In the genomic region with DNA sequence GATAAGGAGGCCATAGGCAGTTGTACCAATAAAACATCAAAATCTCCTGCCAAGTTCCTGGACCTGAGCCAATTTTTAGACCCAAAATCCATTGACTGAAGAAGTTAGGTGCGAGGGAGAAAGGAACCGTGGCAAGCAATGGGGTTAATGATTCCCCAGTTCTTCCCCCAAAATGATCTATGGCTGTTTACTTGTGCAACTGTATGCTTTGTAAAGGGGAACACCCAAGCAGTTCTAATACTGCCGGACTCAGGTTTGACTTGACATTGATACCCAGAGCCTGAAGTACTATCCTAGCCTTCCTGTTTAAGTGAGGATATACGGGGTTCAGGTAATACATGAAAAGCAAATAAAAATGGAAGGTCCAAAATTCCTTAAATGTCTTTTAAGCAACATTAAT, we compare ENCODE assay signal across 30 cellular contexts.
"Had no signal": no experiment of that assay in that cellular context is flagged by ENCODE, and none has a peak within 500 bp of the region (broad histone marks: within the 10 kb centered on the region; RNA-seq: fewer than 3 reads in every experiment).

No MANE protein-coding gene starts in this region.

- H3K4me1 ChIP-seq: neural progenitor cell, testis, thyroid gland, upper lobe of left lung had no signal

- H3K4me2 ChIP-seq: neural progenitor cell had no signal

- H2AFZ ChIP-seq: neural progenitor cell had no signal

- FAIRE-seq: islet of Langerhans had no signal

- H3K4me3 ChIP-seq: left lung, lower lobe of right lung, neural progenitor cell, right atrium auricular region, skin epidermis, stomach, testis, thyroid gland, transverse colon, upper lobe of left lung, vagina had no signal

- H3K27ac ChIP-seq: left lung, lower lobe of right lung, neural progenitor cell, neutrophil, right atrium auricular region, skin epidermis, stomach, testis, thyroid gland, transverse colon, upper lobe of left lung, vagina had no signal

- H3K9ac ChIP-seq: neural progenitor cell had no signal

- H3K36me3 ChIP-seq: left lung, lower lobe of right lung, neural progenitor cell, neutrophil, right atrium auricular region, stomach, thyroid gland, transverse colon, upper lobe of left lung, vagina had no signal

- H3K27me3 ChIP-seq: left lung, neural progenitor cell, neutrophil, right atrium auricular region, stomach, testis, thyroid gland, transverse colon, upper lobe of left lung, vagina had no signal

- DNase-seq: hypothalamus; immature natural killer cell; kidney; left colon; left lung; lower lobe of right lung; mammary epithelial cell; mesenchymal stem cell; naive B cell; natural killer cell; nephron progenitor cell; occipital lobe; stimulated activated CD4-positive, alpha-beta T cell treated with anti-CD3 and anti-CD28 coated beads, Interleukin-12 subunit alpha, Interleukin-12 subunit beta, amount 100 ng/mL, for 4 hours; stimulated activated CD4-positive, alpha-beta T cell treated with anti-CD3 and anti-CD28 coated beads, Interleukin-15, amount 100 ng/mL, for 24 hours; stimulated activated CD4-positive, alpha-beta T cell treated with anti-CD3 and anti-CD28 coated beads, Interleukin-2, amount 100 ng/mL, for 24 hours; stimulated activated CD4-positive, alpha-beta T cell treated with anti-CD3 and anti-CD28 coated beads, Interleukin-4, amount 100 ng/mL, for 1 hour; stimulated activated naive B cell treated with anti-CD40 and anti-IgM and Interleukin-4, amounts not matched to agents 10 μg/mL and 1 μg/mL and 100 μg/mL, for 72 hours; stimulated activated naive CD8-positive, alpha-beta T cell treated with anti-CD3 and anti-CD28 coated beads, Interleukin-15, Interleukin-2, amounts not matched to agents 100 U/mL and 50 U/mL, for 24 hours; stomach; testis; thyroid gland; transverse colon; upper lobe of left lung had no signal

- H3K9me3 ChIP-seq: left lung, lower lobe of right lung, neutrophil, right atrium auricular region, stomach, testis, thyroid gland, transverse colon, upper lobe of left lung, vagina had no signal

- ATAC-seq: left colon; left lung; natural killer cell; sciatic nerve; stimulated activated naive B cell treated with anti-CD40 and anti-IgM and Interleukin-4, amounts not matched to agents 10 μg/mL and 1 μg/mL and 100 μg/mL, for 72 hours; stimulated activated naive CD8-positive, alpha-beta T cell treated with anti-CD3 and anti-CD28 coated beads, Interleukin-15, Interleukin-2, amounts not matched to agents 100 U/mL and 50 U/mL, for 24 hours had no signal
